In the genomic region with DNA sequence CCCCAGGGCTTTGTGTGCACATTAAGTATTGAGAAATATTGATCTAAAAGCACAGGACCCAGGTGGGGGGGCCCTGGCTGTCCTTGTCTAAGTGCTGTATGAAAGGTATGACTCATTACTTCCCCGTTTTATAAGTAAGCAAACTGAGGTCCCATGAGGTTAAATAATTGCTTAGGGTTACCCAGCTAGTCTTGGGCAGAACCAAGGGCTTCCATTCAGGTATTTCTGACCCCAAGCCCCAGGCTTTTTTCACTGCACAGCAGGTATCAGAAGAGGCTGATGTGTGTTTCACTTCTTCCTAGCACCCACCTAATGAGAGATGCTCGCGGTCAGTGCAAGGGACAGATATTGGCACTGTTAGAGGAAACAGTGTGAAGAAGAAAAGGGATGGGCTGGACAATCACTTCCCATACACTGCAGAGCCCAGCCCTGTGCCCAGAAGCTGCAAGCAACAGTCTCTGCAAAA, we compare ENCODE assay signal across 8 cellular contexts. TPM values are rescaled to one million over a fixed set of nuclear protein-coding genes. Genes with fewer than 3 reads are reported as not detected.
DNase-seq lines count a peak whose midpoint lies in the region; ATAC-seq and TF ChIP-seq lines count a peak whose summit lies in the region.

No MANE protein-coding gene starts in this region.

- no peaks in the 10 kb centered on the region for H3K27me3 ChIP-seq in DND-41 (ENCODE audit: insufficient read depth, low read length, poor library complexity)
- no peaks in the 10 kb centered on the region for H3K27me3 ChIP-seq in OCI-LY1 (ENCODE audit: insufficient read depth, low read length)
- H3K27me3 ChIP-seq in colonic mucosa, result no peaks in the 10 kb centered on the region
- H3K27me3 ChIP-seq in skeletal muscle tissue (ENCODE audit: control insufficient read depth in 3 of 3, insufficient read depth in 3 of 3, low read length in 3 of 3), result no peaks in the 10 kb centered on the region
- H3K27me3 ChIP-seq in A673 (replicated peaks; ENCODE audit: insufficient read depth, low read depth, low read length, poor library complexity), result no peaks in the 10 kb centered on the region

- H3K4me3 ChIP-seq in DND-41 (ENCODE audit: low read depth in 1 of 2, low read length in 2 of 2) (peak overlapping the region in 1 of 2 experiments; percentile 35; a peak in 1 of 4 replicates), OCI-LY1 (ENCODE audit: low read depth, low read length, poor library complexity, severe bottlenecking) (peak overlapping the region; percentile 61), colonic mucosa (no peak overlapping the region), skeletal muscle tissue (ENCODE audit: low read length in 3 of 3) (no peak overlapping the region), A673 (ENCODE audit: low read depth, low read length, poor library complexity, severe bottlenecking) (no peak overlapping the region)

- H2AFZ ChIP-seq in DND-41 (ENCODE audit: low read depth, low read length), result 0 out of 2 replicates have a peak overlapping the region, but pooled peaks have one; percentile 2
- no peak overlapping the region for H2AFZ ChIP-seq in OCI-LY1 (ENCODE audit: low read length)

- no peaks in the 10 kb centered on the region for H3K9me3 ChIP-seq in DND-41 (ENCODE audit: insufficient read depth, low read length, severe bottlenecking)
- H3K9me3 ChIP-seq in OCI-LY1 (ENCODE audit: low read length), result no peaks in the 10 kb centered on the region
- H3K9me3 ChIP-seq in colonic mucosa, result no peaks in the 10 kb centered on the region
- no peaks in the 10 kb centered on the region for H3K9me3 ChIP-seq in skeletal muscle tissue (ENCODE audit: control insufficient read depth in 3 of 3, low read length in 3 of 3)
- no peaks in the 10 kb centered on the region for H3K9me3 ChIP-seq in A673 (ENCODE audit: low read depth, low read length, poor library complexity, severe bottlenecking)

- ATAC-seq in DND-41 (ENCODE audit: insufficient read depth, low read depth) (no peak), GM21737 (IDR thresholded peaks at IDR 0.05; ENCODE audit: unreplicated experiment) (peak; percentile 39)

- H3K4me2 ChIP-seq in DND-41 (ENCODE audit: insufficient read depth, low read length) (peak overlapping the region; percentile 50), OCI-LY1 (ENCODE audit: low read length) (peak overlapping the region; percentile 81)

- intact Hi-C loops in colonic mucosa (cut with DNase I) (no loop called here), A673 (cut with micrococcal nuclease; ENCODE audit: unreplicated experiment) (no loop called here)

- H3K9ac ChIP-seq in DND-41 (ENCODE audit: low read depth, low read length) (peak overlapping the region; percentile 57), OCI-LY1 (ENCODE audit: low read length) (peak overlapping the region; percentile 82), colonic mucosa (ENCODE audit: low read depth in 2 of 2, low read length in 2 of 2) (peak overlapping the region in 1 of 2 donors; percentile 19), skeletal muscle tissue (ENCODE audit: low read depth in 1 of 3, low read length in 3 of 3) (no peak overlapping the region)

- peak; percentile 36 for DNase-seq in DND-41
- no peak for DNase-seq in colonic mucosa
- no peak for DNase-seq in anterior cingulate cortex (lab: John Stamatoyannopoulos, UW)
- DNase-seq in D341Med (ENCODE audit: low spot score), result no peak
- no peak for DNase-seq in A673 (ENCODE audit: low spot score)

- POLR2A ChIA-PET in A673 (lab: Charles Lee; ENCODE audit: low non-redundant PET), result no interaction called here

- CTCF ChIA-PET in A673 (lab: Charles Lee), result no interaction called here

- no TSS peak for BruUV-seq in A673 (replicated peaks; lab: Mats Ljungman, UMichigan)

- no peaks in the 10 kb centered on the region for H3K79me2 ChIP-seq in DND-41 (ENCODE audit: insufficient read depth, low read length)
- H3K79me2 ChIP-seq in OCI-LY1 (ENCODE audit: insufficient read depth, low read length), result no peaks in the 10 kb centered on the region

- H3K4me1 ChIP-seq in DND-41 (ENCODE audit: insufficient read depth, low read length) (peaks cover 87% of the 10 kb centered on the region), OCI-LY1 (ENCODE audit: insufficient read depth, low read length, severe bottlenecking) (peaks cover 93% of the 10 kb centered on the region), colonic mucosa (peaks cover 21% of the 10 kb centered on the region), skeletal muscle tissue (ENCODE audit: control insufficient read depth in 3 of 3, insufficient read depth in 3 of 3, low read length in 3 of 3) (peaks cover 23 to 27% (median 23%) of the 10 kb centered on the region in 3 donors), A673 (ENCODE audit: insufficient read depth, low read length, poor library complexity, severe bottlenecking) (no peaks in the 10 kb centered on the region)

- H4K20me1 ChIP-seq in DND-41 (ENCODE audit: insufficient read depth, low read length) (no peaks in the 10 kb centered on the region), OCI-LY1 (ENCODE audit: insufficient read depth, low read length) (no peaks in the 10 kb centered on the region)

- no peak for TF ChIP-seq CTCF in DND-41 (IDR thresholded peaks at IDR 0.05; ENCODE audit: borderline replicate concordance, extremely low read depth, low read length, poor library complexity, severe bottlenecking)
- TF ChIP-seq CTCF in OCI-LY1 (IDR thresholded peaks at IDR 0.05; ENCODE audit: low read length), result no peak
- TF ChIP-seq CTCF in colonic mucosa (IDR thresholded peaks at IDR 0.05), result no peak
- no peak for TF ChIP-seq CTCF in A673 (conservative IDR thresholded peaks at IDR 0.05; ENCODE audit: low read depth, low read length)

- H3K27ac ChIP-seq in DND-41 (ENCODE audit: low read length) (peak overlapping the region; percentile 98), OCI-LY1 (ENCODE audit: low read depth, low read length, poor library complexity, severe bottlenecking) (peak overlapping the region; percentile 99), colonic mucosa (peak overlapping the region; percentile 89), skeletal muscle tissue (ENCODE audit: low read depth, low read length) (peak overlapping the region; percentile 14), A673 (ENCODE audit: low read depth, low read length, poor library complexity, severe bottlenecking) (no peak overlapping the region)

- no peaks in the 10 kb centered on the region for H3K36me3 ChIP-seq in DND-41 (ENCODE audit: insufficient read depth, low read length)
- no peaks in the 10 kb centered on the region for H3K36me3 ChIP-seq in OCI-LY1 (ENCODE audit: insufficient read depth, low read length)
- no peaks in the 10 kb centered on the region for H3K36me3 ChIP-seq in colonic mucosa
- H3K36me3 ChIP-seq in skeletal muscle tissue (ENCODE audit: control insufficient read depth in 3 of 3, insufficient read depth in 3 of 3, low read length in 3 of 3), result peaks cover 0 to 5% (median 0%) of the 10 kb centered on the region in 3 donors
- no peaks in the 10 kb centered on the region for H3K36me3 ChIP-seq in A673 (ENCODE audit: insufficient read depth, low read length, poor library complexity, severe bottlenecking)

- H3K9me2 ChIP-seq in OCI-LY1 (ENCODE audit: low read depth, low read length), result no peaks in the 10 kb centered on the region

- H3F3A ChIP-seq in OCI-LY1 (ENCODE audit: insufficient read depth, low read length), result no peaks in the 10 kb centered on the region

RNA-seq across cellular contexts. Expression of gene TC2N, which starts 4.7 kb away (rescaled TPM):
- total RNA-seq in colonic mucosa (10 to 100 TPM; 67.6 to 93.4 TPM), skeletal muscle tissue (5.7 TPM), A673 (2021) (0.45 and 0.59 TPM in 2 replicates)

Comparison
In these comparisons a context has a peak if more than half of its experiments do, and no peak if none do; other contexts are left out.
1. H3K9ac ChIP-seq: peak in DND-41 (single experiment) and OCI-LY1 (single experiment); none in skeletal muscle tissue (0 of 3).
2. RNA of gene TC2N, which starts 4.7 kb away (total RNA-seq): 67.6 to 93.4 TPM in colonic mucosa; 5.7 TPM in skeletal muscle tissue (single experiment) and 0.45 to 0.59 TPM in A673; every median in the first group is over 10 times any median in the second.